In the genomic region with DNA sequence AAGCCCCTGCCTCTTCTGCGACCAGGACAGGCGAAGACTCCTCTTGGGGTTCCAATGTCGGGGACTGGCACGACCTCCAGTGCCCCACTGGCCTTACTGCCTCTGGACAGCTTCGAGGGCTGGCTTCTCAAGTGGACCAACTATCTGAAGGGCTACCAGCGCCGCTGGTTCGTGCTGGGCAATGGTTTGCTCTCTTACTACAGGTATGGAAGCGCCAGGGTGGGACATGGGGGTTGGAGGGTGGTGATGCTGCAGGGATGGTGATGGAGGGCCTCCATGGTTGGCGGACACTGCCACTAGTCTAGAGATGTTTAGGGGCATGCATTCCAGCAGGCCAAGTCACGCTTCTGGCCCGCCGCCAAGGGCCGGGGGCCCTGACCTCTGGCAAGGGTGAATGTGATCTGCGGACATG, we compare ENCODE assay signal across 8 cellular contexts. TPM values are rescaled to one million over a fixed set of nuclear protein-coding genes. Genes with fewer than 3 reads are reported as not detected.
A peak's percentile ranks its signal among the peaks of the same experiment; 100 is the strongest.
DNase-seq lines count a peak whose midpoint lies in the region; ATAC-seq and TF ChIP-seq lines count a peak whose summit lies in the region.

No MANE protein-coding gene starts in this region.

- no peaks in the 10 kb centered on the region for H3K9me2 ChIP-seq in SK-N-SH

- TF ChIP-seq POLR2A in stomach (IDR thresholded peaks at IDR 0.05), result no peak

- H4K20me1 ChIP-seq in SK-N-SH (ENCODE audit: insufficient read depth), result no peaks in the 10 kb centered on the region

- no peaks in the 10 kb centered on the region for H3K79me2 ChIP-seq in SK-N-SH (ENCODE audit: insufficient read depth)

- no peaks in the 10 kb centered on the region for H3K9me3 Mint-ChIP-seq in brain

- H3K4me3 ChIP-seq in SK-N-SH (ENCODE audit: low read depth in 2 of 2, low read length in 1 of 2) (peak overlapping the region; percentile 64 to 65), stomach (peak overlapping the region; percentile 63 to 72 (median 65))

- no peaks in the 10 kb centered on the region for H3K36me3 ChIP-seq in SK-N-SH (replicated peaks in 1 of 2; ENCODE audit: control insufficient read depth in 1 of 2, insufficient read depth in 2 of 2, low read length in 1 of 2)
- H3K36me3 ChIP-seq in stomach, result no peaks in the 10 kb centered on the region

- no peak for TF ChIP-seq CTCF in SK-N-SH (IDR thresholded peaks at IDR 0.05)
- TF ChIP-seq CTCF in brain (conservative IDR thresholded peaks at IDR 0.05), result no peak
- TF ChIP-seq CTCF in stomach (IDR thresholded peaks at IDR 0.05), result no peak

- POLR2A ChIA-PET in SK-N-SH (lab: Yijun Ruan, JAX), result interaction anchor here (0.6 to 2.0 kb wide), 3 partner anchors 8 to 61 kb away, joined by 3 to 7 read pairs (median 6); no protein-coding TSS in a partner anchor

- H3K27me3 ChIP-seq in SK-N-SH (ENCODE audit: insufficient read depth), result no peaks in the 10 kb centered on the region
- peaks cover 0 to 14% (median 0%) of the 10 kb centered on the region in 3 donors for H3K27me3 ChIP-seq in stomach

- H3K4me1 ChIP-seq in SK-N-SH (ENCODE audit: control insufficient read depth in 1 of 2, insufficient read depth in 2 of 2, low read depth in 1 of 2, low read length in 1 of 2), result peaks cover 0 to 19% of the 10 kb centered on the region in 2 experiments; a peak in 2 of 4 replicates
- H3K4me1 ChIP-seq in stomach, result peaks cover 7 to 25% (median 21%) of the 10 kb centered on the region in 4 donors

- TF ChIP-seq EP300 in SK-N-SH (IDR thresholded peaks at IDR 0.05; ENCODE audit: borderline replicate concordance in 1 of 2, low read depth in 1 of 2, low read length in 1 of 2) (no peak), stomach (IDR thresholded peaks at IDR 0.05) (no peak)

- peak overlapping the region; percentile 91 for H3K4me2 ChIP-seq in SK-N-SH

- intact Hi-C loops in left colon (cut with DNase I, micrococcal nuclease), result no loop called here
- intact Hi-C loops in stomach (cut with DNase I; ENCODE audit: low total_unique reads), result no loop called here

- no peak overlapping the region for H3K9ac ChIP-seq in SK-N-SH

- H3K9me3 ChIP-seq in SK-N-SH (no peaks in the 10 kb centered on the region), stomach (no peaks in the 10 kb centered on the region)

- no peak for TF ChIP-seq RAD21 in SK-N-SH (IDR thresholded peaks at IDR 0.05; ENCODE audit: low read length)

- peak overlapping the region; percentile 83 to 94 (median 90) for H3K27ac Mint-ChIP-seq in brain

- 0 out of 2 replicates have a peak overlapping the region, but pooled peaks have one; percentile 65 for H2AFZ ChIP-seq in SK-N-SH (ENCODE audit: low read depth)

- ATAC-seq in SK-N-SH treated with all-trans-retinoic acid at 6 μM for 48 hours, result no peak
- ATAC-seq in left colon, result peak; percentile 2
- ATAC-seq in GM18498 (IDR thresholded peaks at IDR 0.05; ENCODE audit: unreplicated experiment), result no peak
- no peak for ATAC-seq in HG02938 (IDR thresholded peaks at IDR 0.05; ENCODE audit: unreplicated experiment)

- H3K4me3 Mint-ChIP-seq in brain, result peak overlapping the region; percentile 88 to 92 (median 91)

- H3K36me3 Mint-ChIP-seq in brain, result peaks cover 8% of the 10 kb centered on the region

- no peak for DNase-seq in SK-N-SH
- DNase-seq in left colon, result no peak
- no peak for DNase-seq in stomach
- DNase-seq in DMS53 (lab: John Stamatoyannopoulos, UW), result no peak

- H3K27me3 Mint-ChIP-seq in brain, result no peaks in the 10 kb centered on the region

- no peak overlapping the region for H3K27ac ChIP-seq in SK-N-SH (ENCODE audit: low read depth in 2 of 2, low read length in 1 of 2)
- peak overlapping the region in 4 of 5 donors; percentile 35 to 82 (median 74) for H3K27ac ChIP-seq in stomach

- CTCF ChIA-PET in SK-N-SH (lab: Yijun Ruan, JAX), result interaction anchor here (0.9 to 5.6 kb wide), 6 partner anchors 8 to 68 kb away, joined by 3 to 31 read pairs (median 6); a partner anchor contains a TSS

- WGBS in SK-N-SH (ENCODE audit: low lambda C conversion rate), result 99% methylated on average over 9 of the region's 15 CpGs
- 47 to 72% (median 52%) methylated on average over 8 to 15 of the region's 15 CpGs for WGBS in stomach, 5 donors

- peaks cover 10% of the 10 kb centered on the region for H3F3A ChIP-seq in SK-N-SH (replicated peaks; ENCODE audit: insufficient read depth)

- H3K4me1 Mint-ChIP-seq in brain, result peaks cover 64% of the 10 kb centered on the region

TF ChIP-seq in SK-N-SH, 30 proteins besides CTCF, POLR2A, EP300 and RAD21 (continues in another document):
- no peak for TF ChIP-seq TAF1 (IDR thresholded peaks at IDR 0.05; ENCODE audit: borderline replicate concordance, low read depth, low read length)
- TF ChIP-seq NRF1 (IDR thresholded peaks at IDR 0.05; ENCODE audit: low read depth, low read length), result no peak
- TF ChIP-seq SMC3 (IDR thresholded peaks at IDR 0.05; ENCODE audit: low read depth, low read length), result no peak
- TF ChIP-seq TEAD4 (IDR thresholded peaks at IDR 0.05; ENCODE audit: borderline replicate concordance, insufficient read depth), result no peak
- TF ChIP-seq, protein P1, sequence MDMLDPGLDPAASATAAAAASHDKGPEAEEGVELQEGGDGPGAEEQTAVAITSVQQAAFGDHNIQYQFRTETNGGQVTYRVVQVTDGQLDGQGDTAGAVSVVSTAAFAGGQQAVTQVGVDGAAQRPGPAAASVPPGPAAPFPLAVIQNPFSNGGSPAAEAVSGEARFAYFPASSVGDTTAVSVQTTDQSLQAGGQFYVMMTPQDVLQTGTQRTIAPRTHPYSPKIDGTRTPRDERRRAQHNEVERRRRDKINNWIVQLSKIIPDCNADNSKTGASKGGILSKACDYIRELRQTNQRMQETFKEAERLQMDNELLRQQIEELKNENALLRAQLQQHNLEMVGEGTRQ (IDR thresholded peaks at IDR 0.05; ENCODE audit: borderline replicate concordance, low read depth, low read length), result no peak
- TF ChIP-seq, protein P2, sequence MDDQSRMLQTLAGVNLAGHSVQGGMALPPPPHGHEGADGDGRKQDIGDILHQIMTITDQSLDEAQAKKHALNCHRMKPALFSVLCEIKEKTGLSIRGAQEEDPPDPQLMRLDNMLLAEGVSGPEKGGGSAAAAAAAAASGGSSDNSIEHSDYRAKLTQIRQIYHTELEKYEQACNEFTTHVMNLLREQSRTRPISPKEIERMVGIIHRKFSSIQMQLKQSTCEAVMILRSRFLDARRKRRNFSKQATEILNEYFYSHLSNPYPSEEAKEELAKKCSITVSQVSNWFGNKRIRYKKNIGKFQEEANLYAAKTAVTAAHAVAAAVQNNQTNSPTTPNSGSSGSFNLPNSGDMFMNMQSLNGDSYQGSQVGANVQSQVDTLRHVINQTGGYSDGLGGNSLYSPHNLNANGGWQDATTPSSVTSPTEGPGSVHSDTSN (IDR thresholded peaks at IDR 0.05), result no peak

TF ChIP-seq in SK-N-SH treated with all-trans-retinoic acid at 6 μM for 48 hours, 23 proteins besides CTCF, POLR2A, EP300 and RAD21:
- TF ChIP-seq TCF4 (CRISPR knock-in tag; IDR thresholded peaks at IDR 0.05; ENCODE audit: borderline replicate concordance) (no peak), ZNF565 (CRISPR knock-in tag; conservative IDR thresholded peaks at IDR 0.05; ENCODE audit: low read depth) (no peak), ESRRG (CRISPR knock-in tag; IDR thresholded peaks at IDR 0.05) (no peak), RARB (CRISPR knock-in tag; IDR thresholded peaks at IDR 0.05) (no peak), BACH2 (CRISPR knock-in tag; IDR thresholded peaks at IDR 0.05; ENCODE audit: borderline replicate concordance) (no peak), ARNTL (CRISPR knock-in tag; IDR thresholded peaks at IDR 0.05; ENCODE audit: borderline replicate concordance, low read depth) (no peak)
- TF ChIP-seq, protein P3, sequence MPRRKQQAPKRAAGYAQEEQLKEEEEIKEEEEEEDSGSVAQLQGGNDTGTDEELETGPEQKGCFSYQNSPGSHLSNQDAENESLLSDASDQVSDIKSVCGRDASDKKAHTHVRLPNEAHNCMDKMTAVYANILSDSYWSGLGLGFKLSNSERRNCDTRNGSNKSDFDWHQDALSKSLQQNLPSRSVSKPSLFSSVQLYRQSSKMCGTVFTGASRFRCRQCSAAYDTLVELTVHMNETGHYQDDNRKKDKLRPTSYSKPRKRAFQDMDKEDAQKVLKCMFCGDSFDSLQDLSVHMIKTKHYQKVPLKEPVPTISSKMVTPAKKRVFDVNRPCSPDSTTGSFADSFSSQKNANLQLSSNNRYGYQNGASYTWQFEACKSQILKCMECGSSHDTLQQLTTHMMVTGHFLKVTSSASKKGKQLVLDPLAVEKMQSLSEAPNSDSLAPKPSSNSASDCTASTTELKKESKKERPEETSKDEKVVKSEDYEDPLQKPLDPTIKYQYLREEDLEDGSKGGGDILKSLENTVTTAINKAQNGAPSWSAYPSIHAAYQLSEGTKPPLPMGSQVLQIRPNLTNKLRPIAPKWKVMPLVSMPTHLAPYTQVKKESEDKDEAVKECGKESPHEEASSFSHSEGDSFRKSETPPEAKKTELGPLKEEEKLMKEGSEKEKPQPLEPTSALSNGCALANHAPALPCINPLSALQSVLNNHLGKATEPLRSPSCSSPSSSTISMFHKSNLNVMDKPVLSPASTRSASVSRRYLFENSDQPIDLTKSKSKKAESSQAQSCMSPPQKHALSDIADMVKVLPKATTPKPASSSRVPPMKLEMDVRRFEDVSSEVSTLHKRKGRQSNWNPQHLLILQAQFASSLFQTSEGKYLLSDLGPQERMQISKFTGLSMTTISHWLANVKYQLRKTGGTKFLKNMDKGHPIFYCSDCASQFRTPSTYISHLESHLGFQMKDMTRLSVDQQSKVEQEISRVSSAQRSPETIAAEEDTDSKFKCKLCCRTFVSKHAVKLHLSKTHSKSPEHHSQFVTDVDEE (CRISPR knock-in tag; IDR thresholded peaks at IDR 0.05), result no peak

RNA-seq across cellular contexts. Expression of a gene that starts 0.7 kb away (rescaled TPM):
- polyA plus RNA-seq in SK-N-SH (2012; rRNA removed) (2.6 and 3.1 TPM in 2 replicates), brain (ENCODE audit: insufficient read depth, low read depth, low replicate concordance) (11.2 TPM), stomach (1 to 10 TPM; 1.3 to 1.8 (median 1.3) TPM)
- 1.5 and 2.4 TPM in 2 replicates for polyA plus RNA-seq in SK-N-SH (2012; cell fraction: cytosol; rRNA removed)
- polyA plus RNA-seq in SK-N-SH (2012; cell fraction: nucleus; rRNA removed), result 4.3 and 4.6 TPM in 2 replicates
- total RNA-seq in left colon (1 to 10 TPM; 2.9 to 5.1 TPM), stomach (1 to 10 TPM in 3 of 5 donors, under 1 TPM in 1, not detected in 1; 0.58 to 9.5 (median 8.5) TPM)

RNA-seq across cellular contexts. Expression of a gene that starts 27.7 kb away (rescaled TPM):
- 11.7 and 13.9 TPM in 2 replicates for polyA plus RNA-seq in SK-N-SH (2012; rRNA removed)
- polyA plus RNA-seq in SK-N-SH (2012; cell fraction: cytosol; rRNA removed), result 5.2 and 7.8 TPM in 2 replicates
- 15.7 and 26.5 TPM in 2 replicates for polyA plus RNA-seq in SK-N-SH (2012; cell fraction: nucleus; rRNA removed)
- polyA plus RNA-seq in brain (ENCODE audit: insufficient read depth, low read depth, low replicate concordance), result 4.2 TPM
- 10 to 100 TPM; 15.3 to 18.1 TPM for total RNA-seq in left colon
- total RNA-seq in stomach, result 10 to 100 TPM in 2 of 5 donors, 1 to 10 TPM in 2, not detected in 1; 4.5 to 46.9 (median 10.9) TPM
- 1 to 10 TPM; 1.4 to 4.2 (median 2.9) TPM for polyA plus RNA-seq in stomach

RNA-seq across cellular contexts. Expression of a gene that starts 59.8 kb away (rescaled TPM):
- polyA plus RNA-seq in SK-N-SH (2012; rRNA removed) (2.8 and 2.9 TPM in 2 replicates), brain (ENCODE audit: insufficient read depth, low read depth, low replicate concordance) (3.0 TPM), stomach (1 to 10 TPM in 2 of 3 donors, under 1 TPM in 1; 0.46 to 3.4 (median 1.8) TPM)
- polyA plus RNA-seq in SK-N-SH (2012; cell fraction: cytosol; rRNA removed), result 1.7 and 2.9 TPM in 2 replicates
- polyA plus RNA-seq in SK-N-SH (2012; cell fraction: nucleus; rRNA removed), result 3.3 and 3.9 TPM in 2 replicates
- total RNA-seq in left colon (1 to 10 TPM; 8.3 to 9.9 TPM), stomach (1 to 10 TPM in 4 of 5 donors, under 1 TPM in 1; 0.45 to 7.2 (median 2.6) TPM)

Comparison
In these comparisons a context has a peak if more than half of its experiments do, and no peak if none do; other contexts are left out.
1. H3K27ac ChIP-seq: peak in stomach (4 of 5); none in SK-N-SH (0 of 2).